Comparison of ENCODE assay signal across 1 cellular context in the genomic region with DNA sequence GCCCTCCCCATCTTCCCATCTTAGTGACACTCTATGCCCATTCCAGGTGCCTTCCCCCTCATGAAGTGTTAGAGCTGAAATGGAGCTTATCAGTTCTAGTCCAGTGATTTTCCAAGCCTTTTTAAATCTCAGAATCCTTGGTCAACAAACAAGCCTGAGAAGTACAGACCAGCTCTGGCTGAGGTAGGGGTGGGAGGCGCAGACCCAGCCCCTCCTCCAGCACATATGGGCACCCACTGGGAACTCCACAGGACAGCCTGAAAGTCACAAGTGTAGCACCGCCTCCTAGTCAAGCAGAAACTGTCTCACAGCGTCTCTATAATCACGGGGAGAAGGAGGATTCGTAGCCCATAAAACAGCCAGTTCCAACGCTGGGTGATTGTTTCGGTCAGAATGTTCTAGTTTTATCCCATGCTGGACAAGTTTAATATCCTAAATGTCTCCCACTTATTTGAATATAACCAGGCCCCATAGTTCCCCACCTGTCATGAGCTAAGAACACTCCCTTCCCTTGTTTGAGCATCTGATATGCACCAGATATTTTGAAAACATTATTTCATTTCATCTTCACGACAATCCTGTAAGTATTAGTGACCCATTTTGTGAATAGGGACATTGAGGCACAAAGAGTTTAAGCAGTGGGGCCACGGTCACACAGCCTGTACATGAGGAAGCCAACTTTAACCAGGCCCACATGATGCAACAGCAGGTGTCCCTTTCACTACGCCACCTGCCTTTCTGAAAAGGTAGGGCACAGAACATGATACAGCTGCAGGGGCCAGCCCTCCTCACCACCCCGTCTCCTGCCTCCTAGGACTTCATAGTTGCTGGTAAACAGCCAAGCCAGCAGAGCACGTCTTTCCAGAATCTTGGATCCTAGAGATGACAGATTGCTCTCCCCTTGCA.
TF ChIP-seq lines count a peak whose summit lies in the region.

No MANE protein-coding gene starts in this region.

TF ChIP-seq in K562, 482 proteins besides CTCF, POLR2A, EP300 and RAD21 (continued from another document):
- TF ChIP-seq, protein P1, sequence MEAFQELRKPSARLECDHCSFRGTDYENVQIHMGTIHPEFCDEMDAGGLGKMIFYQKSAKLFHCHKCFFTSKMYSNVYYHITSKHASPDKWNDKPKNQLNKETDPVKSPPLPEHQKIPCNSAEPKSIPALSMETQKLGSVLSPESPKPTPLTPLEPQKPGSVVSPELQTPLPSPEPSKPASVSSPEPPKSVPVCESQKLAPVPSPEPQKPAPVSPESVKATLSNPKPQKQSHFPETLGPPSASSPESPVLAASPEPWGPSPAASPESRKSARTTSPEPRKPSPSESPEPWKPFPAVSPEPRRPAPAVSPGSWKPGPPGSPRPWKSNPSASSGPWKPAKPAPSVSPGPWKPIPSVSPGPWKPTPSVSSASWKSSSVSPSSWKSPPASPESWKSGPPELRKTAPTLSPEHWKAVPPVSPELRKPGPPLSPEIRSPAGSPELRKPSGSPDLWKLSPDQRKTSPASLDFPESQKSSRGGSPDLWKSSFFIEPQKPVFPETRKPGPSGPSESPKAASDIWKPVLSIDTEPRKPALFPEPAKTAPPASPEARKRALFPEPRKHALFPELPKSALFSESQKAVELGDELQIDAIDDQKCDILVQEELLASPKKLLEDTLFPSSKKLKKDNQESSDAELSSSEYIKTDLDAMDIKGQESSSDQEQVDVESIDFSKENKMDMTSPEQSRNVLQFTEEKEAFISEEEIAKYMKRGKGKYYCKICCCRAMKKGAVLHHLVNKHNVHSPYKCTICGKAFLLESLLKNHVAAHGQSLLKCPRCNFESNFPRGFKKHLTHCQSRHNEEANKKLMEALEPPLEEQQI (IDR thresholded peaks at IDR 0.05), result no peak
- TF ChIP-seq, protein P2, sequence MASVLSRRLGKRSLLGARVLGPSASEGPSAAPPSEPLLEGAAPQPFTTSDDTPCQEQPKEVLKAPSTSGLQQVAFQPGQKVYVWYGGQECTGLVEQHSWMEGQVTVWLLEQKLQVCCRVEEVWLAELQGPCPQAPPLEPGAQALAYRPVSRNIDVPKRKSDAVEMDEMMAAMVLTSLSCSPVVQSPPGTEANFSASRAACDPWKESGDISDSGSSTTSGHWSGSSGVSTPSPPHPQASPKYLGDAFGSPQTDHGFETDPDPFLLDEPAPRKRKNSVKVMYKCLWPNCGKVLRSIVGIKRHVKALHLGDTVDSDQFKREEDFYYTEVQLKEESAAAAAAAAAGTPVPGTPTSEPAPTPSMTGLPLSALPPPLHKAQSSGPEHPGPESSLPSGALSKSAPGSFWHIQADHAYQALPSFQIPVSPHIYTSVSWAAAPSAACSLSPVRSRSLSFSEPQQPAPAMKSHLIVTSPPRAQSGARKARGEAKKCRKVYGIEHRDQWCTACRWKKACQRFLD (CRISPR knock-in tag; IDR thresholded peaks at IDR 0.05), result no peak
- TF ChIP-seq NFYB (IDR thresholded peaks at IDR 0.05; ENCODE audit: extremely low read depth, insufficient read length), result no peak
- TF ChIP-seq CBFA2T3 (IDR thresholded peaks at IDR 0.05), result no peak
- TF ChIP-seq RBFOX2 (IDR thresholded peaks at IDR 0.05; ENCODE audit: low read depth, low read length), result no peak
- no peak for TF ChIP-seq ZNF232 (CRISPR knock-in tag; IDR thresholded peaks at IDR 0.05)
- TF ChIP-seq ZSCAN32 (CRISPR knock-in tag; IDR thresholded peaks at IDR 0.05), result no peak
- TF ChIP-seq ZFP1 (CRISPR knock-in tag; IDR thresholded peaks at IDR 0.05), result no peak
- TF ChIP-seq PML (IDR thresholded peaks at IDR 0.05; ENCODE audit: low read length), result no peak
- TF ChIP-seq SP1 (CRISPR knock-in tag; IDR thresholded peaks at IDR 0.05), result no peak
- peak; percentile 76; the same call in 1 of the 2 replicates for TF ChIP-seq DMBX1 (CRISPR knock-in tag; IDR thresholded peaks at IDR 0.05; ENCODE audit: borderline replicate concordance)
- no peak for TF ChIP-seq ZFPM2 (CRISPR knock-in tag; IDR thresholded peaks at IDR 0.05)
- TF ChIP-seq HMG20B (CRISPR knock-in tag; IDR thresholded peaks at IDR 0.05), result no peak
- TF ChIP-seq, protein P3, sequence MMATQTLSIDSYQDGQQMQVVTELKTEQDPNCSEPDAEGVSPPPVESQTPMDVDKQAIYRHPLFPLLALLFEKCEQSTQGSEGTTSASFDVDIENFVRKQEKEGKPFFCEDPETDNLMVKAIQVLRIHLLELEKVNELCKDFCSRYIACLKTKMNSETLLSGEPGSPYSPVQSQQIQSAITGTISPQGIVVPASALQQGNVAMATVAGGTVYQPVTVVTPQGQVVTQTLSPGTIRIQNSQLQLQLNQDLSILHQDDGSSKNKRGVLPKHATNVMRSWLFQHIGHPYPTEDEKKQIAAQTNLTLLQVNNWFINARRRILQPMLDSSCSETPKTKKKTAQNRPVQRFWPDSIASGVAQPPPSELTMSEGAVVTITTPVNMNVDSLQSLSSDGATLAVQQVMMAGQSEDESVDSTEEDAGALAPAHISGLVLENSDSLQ (IDR thresholded peaks at IDR 0.05), result no peak
- peak; percentile 75 for TF ChIP-seq CEBPB (tag; IDR thresholded peaks at IDR 0.05)
- TF ChIP-seq NONO (IDR thresholded peaks at IDR 0.05; ENCODE audit: low read depth in 2 of 2, low read length in 1 of 2), result no peak
- peak; percentile 77 for TF ChIP-seq ATF3 (IDR thresholded peaks at IDR 0.05)
- TF ChIP-seq ATF3 (CRISPR knock-in tag; conservative IDR thresholded peaks at IDR 0.05), result no peak
- peak; percentile 69 for TF ChIP-seq MYC (IDR thresholded peaks at IDR 0.05; ENCODE audit: low read depth, low read length)
- TF ChIP-seq MYC (CRISPR knock-in tag; IDR thresholded peaks at IDR 0.05; ENCODE audit: borderline replicate concordance, low read depth), result no peak
- TF ChIP-seq SMARCA5 (IDR thresholded peaks at IDR 0.05), result no peak
- TF ChIP-seq TCF3 (CRISPR knock-in tag; IDR thresholded peaks at IDR 0.05), result no peak
- TF ChIP-seq ZNF165 (CRISPR knock-in tag; IDR thresholded peaks at IDR 0.05; ENCODE audit: borderline replicate concordance), result no peak
- no peak for TF ChIP-seq OTX1 (CRISPR knock-in tag; IDR thresholded peaks at IDR 0.05)
- no peak for TF ChIP-seq HLTF (IDR thresholded peaks at IDR 0.05)
- TF ChIP-seq MIER1 (IDR thresholded peaks at IDR 0.05; ENCODE audit: low read depth), result no peak
- no peak for TF ChIP-seq ZNF431 (CRISPR knock-in tag; IDR thresholded peaks at IDR 0.05)
- no peak for TF ChIP-seq MYNN (IDR thresholded peaks at IDR 0.05)
- no peak for TF ChIP-seq MYNN (CRISPR knock-in tag; IDR thresholded peaks at IDR 0.05)
- TF ChIP-seq RBM39 (optimal IDR thresholded peaks at IDR 0.05; ENCODE audit: low read depth, low read length), result no peak
